In the genomic region with DNA sequence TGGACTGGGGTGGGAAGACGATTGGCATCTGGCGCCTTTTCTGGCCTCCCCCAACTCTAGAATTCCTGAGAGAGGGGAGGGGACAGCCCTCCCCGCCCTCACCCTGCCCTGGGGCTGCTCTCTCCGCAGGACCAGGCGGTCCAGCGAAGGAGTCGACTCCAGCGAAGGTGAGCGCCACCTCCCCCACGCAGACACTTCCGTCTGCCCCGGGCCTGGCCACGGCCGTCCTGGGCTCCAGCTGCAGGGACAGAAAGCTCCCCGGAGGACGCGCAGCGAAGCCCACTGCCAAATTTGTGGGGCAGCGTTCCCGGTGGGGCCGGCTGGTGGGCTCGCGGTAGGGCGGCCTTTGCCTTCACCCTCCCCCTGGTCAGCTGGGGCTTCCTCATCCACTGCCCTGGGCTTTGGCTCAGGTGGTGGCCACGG, we compare ENCODE assay signal across 9 cellular contexts. TPM values are rescaled to one million over a fixed set of nuclear protein-coding genes. Genes with fewer than 3 reads are reported as not detected.
DNase-seq lines count a peak whose midpoint lies in the region; ATAC-seq and FAIRE-seq lines count a peak whose summit lies in the region.
"Had no signal": no experiment of that assay in that cellular context is flagged by ENCODE, and none has a peak within 500 bp of the region (broad histone marks: within the 10 kb centered on the region; RNA-seq: fewer than 3 reads in every experiment).

No MANE protein-coding gene starts in this region.

- no peak overlapping the region for H3K27ac ChIP-seq in iPS DF 6.9 (ENCODE audit: low read length)
- peak overlapping the region; percentile 28 to 80 for H3K27ac ChIP-seq in small intestine (ENCODE audit: low read depth in 1 of 2, low read length in 1 of 2)

- peaks cover 2% of the 10 kb centered on the region for H3K36me3 Mint-ChIP-seq in activated naive CD8-positive, alpha-beta T cell treated with anti-CD3 and anti-CD28 coated beads for 36 hours

- peaks cover 7% of the 10 kb centered on the region; the same call in 1 of the 2 replicates for H3K4me1 ChIP-seq in iPS DF 6.9 (ENCODE audit: control insufficient read depth, insufficient read depth, low read length)
- H3K4me1 ChIP-seq in small intestine (ENCODE audit: control insufficient read depth in 2 of 2, insufficient read depth in 1 of 2, low read depth in 1 of 2, low read length in 1 of 2) = no peaks in the 10 kb centered on the region

- peak overlapping the region; percentile 98; the same call in 1 of the 2 replicates for H3K4me3 ChIP-seq in iPS DF 6.9 (ENCODE audit: low read length)
- H3K4me3 ChIP-seq in small intestine (ENCODE audit: low read depth in 1 of 2, low read length in 2 of 2) = peak overlapping the region; percentile 84 to 93

- no peaks in the 10 kb centered on the region for H3K27me3 Mint-ChIP-seq in activated naive CD8-positive, alpha-beta T cell treated with anti-CD3 and anti-CD28 coated beads for 36 hours

- H3K9me3 ChIP-seq in iPS DF 6.9 (ENCODE audit: control insufficient read depth, insufficient read depth, low read length) (no peaks in the 10 kb centered on the region), small intestine (ENCODE audit: control insufficient read depth, low read depth) (no peaks in the 10 kb centered on the region)

- H3K9me3 Mint-ChIP-seq in activated naive CD8-positive, alpha-beta T cell treated with anti-CD3 and anti-CD28 coated beads for 36 hours = no peaks in the 10 kb centered on the region

- H3K4me3 Mint-ChIP-seq in activated naive CD8-positive, alpha-beta T cell treated with anti-CD3 and anti-CD28 coated beads for 36 hours = peak overlapping the region; percentile 57

- no peak overlapping the region for H3K27ac Mint-ChIP-seq in activated naive CD8-positive, alpha-beta T cell treated with anti-CD3 and anti-CD28 coated beads for 36 hours

- no peak for FAIRE-seq in small intestine (lab: Jason Lieb, UNC)
- FAIRE-seq: TTC549 had no signal

- no CpG with 5 or more reads among the region's 25 CpGs for WGBS in iPS DF 6.9 (ENCODE audit: insufficient coverage, insufficient read length)
- 2 to 8% (median 4%) methylated on average over 24 to 25 of the region's 25 CpGs for WGBS in small intestine, 3 donors

- H3K4me1 Mint-ChIP-seq in activated naive CD8-positive, alpha-beta T cell treated with anti-CD3 and anti-CD28 coated beads for 36 hours = peaks cover 4% of the 10 kb centered on the region

- DNase-seq in NCI-H2227 (lab: John Stamatoyannopoulos, UW; ENCODE audit: unreplicated experiment) (peak; percentile 45), NCI-H2227 treated with DMSO at 0.1 percent for 48 hours (lab: John Stamatoyannopoulos, UW) (no peak), iPS DF 6.9 (ENCODE audit: low read depth, low spot score) (no peak), small intestine (peak; percentile 45), NCI-H446 (lab: John Stamatoyannopoulos, UW) (no peak), COLO829 (ENCODE audit: low spot score) (no peak)
- no peak for DNase-seq in activated naive CD8-positive, alpha-beta T cell treated with anti-CD3 and anti-CD28 coated beads for 36 hours

- H3K36me3 ChIP-seq in iPS DF 6.9 (ENCODE audit: control insufficient read depth, insufficient read depth, low read length) (peaks cover 10% of the 10 kb centered on the region), small intestine (ENCODE audit: control insufficient read depth in 2 of 2, insufficient read depth in 2 of 2, low read length in 2 of 2) (peaks cover 2 to 7% of the 10 kb centered on the region in 2 donors)

- no peak for ATAC-seq in HG03469 (IDR thresholded peaks at IDR 0.05; ENCODE audit: unreplicated experiment)

- H3K27me3 ChIP-seq in iPS DF 6.9 (ENCODE audit: control insufficient read depth, insufficient read depth, low read length) (no peaks in the 10 kb centered on the region), small intestine (ENCODE audit: control insufficient read depth in 2 of 2, insufficient read depth in 2 of 2, low read length in 2 of 2) (no peaks in the 10 kb centered on the region)

RNA-seq across cellular contexts. Expression of a gene that starts 0.7 kb away (rescaled TPM):
- total RNA-seq in activated naive CD8-positive, alpha-beta T cell treated with anti-CD3 and anti-CD28 coated beads for 36 hours = 1 to 10 TPM; 4.6 to 4.7 TPM
- polyA plus RNA-seq in small intestine = 10 to 100 TPM; 27.5 to 55.2 (median 29.7) TPM

RNA-seq across cellular contexts. Expression of a gene that starts 14.9 kb away (rescaled TPM):
- 10 to 100 TPM; 52.0 to 55.7 TPM for total RNA-seq in activated naive CD8-positive, alpha-beta T cell treated with anti-CD3 and anti-CD28 coated beads for 36 hours
- polyA plus RNA-seq in small intestine = 10 to 100 TPM in 2 of 3 donors, 1 to 10 TPM in 1; 7.8 to 24.1 (median 16.2) TPM

RNA-seq across cellular contexts. Expression of a gene that starts 37.7 kb away (rescaled TPM):
- total RNA-seq in activated naive CD8-positive, alpha-beta T cell treated with anti-CD3 and anti-CD28 coated beads for 36 hours = 100 to 1,000 TPM; 211 to 219 TPM
- polyA plus RNA-seq in small intestine = 100 to 1,000 TPM in 2 of 3 donors, 10 to 100 TPM in 1; 97.4 to 153 (median 106) TPM

RNA-seq across cellular contexts. Expression of a gene that starts 49.3 kb away (rescaled TPM):
- 10 to 100 TPM; 28.5 to 28.6 TPM for total RNA-seq in activated naive CD8-positive, alpha-beta T cell treated with anti-CD3 and anti-CD28 coated beads for 36 hours
- polyA plus RNA-seq in small intestine = 100 to 1,000 TPM; 153 to 492 (median 467) TPM

Comparison
In these comparisons a context has a peak if more than half of its experiments do, and no peak if none do; other contexts are left out.
1. DNase-seq: peak in NCI-H2227 (single experiment) and small intestine (single experiment); none in NCI-H2227 treated with DMSO at 0.1 percent for 48 hours (single experiment), activated naive CD8-positive, alpha-beta T cell treated with anti-CD3 and anti-CD28 coated beads for 36 hours (single experiment), iPS DF 6.9 (single experiment), NCI-H446 (0 of 2) and COLO829 (single experiment).